Comparison of ENCODE assay signal across 1 cellular context in genomic region chr16:15655561-15655960, GRCh38. TPM values are rescaled to one million over a fixed set of nuclear protein-coding genes. Genes with fewer than 3 reads are reported as not detected.
"Had no signal": no experiment of that assay in that cellular context is flagged by ENCODE, and none has a peak within 500 bp of the region (broad histone marks: within the 10 kb centered on the region; RNA-seq: fewer than 3 reads in every experiment).

No MANE protein-coding gene starts in this region.

RNA-seq across cellular contexts. Expression of gene NDE1, which starts 5.5 kb away (rescaled TPM):
- polyA plus RNA-seq: neural cell had no signal
